ENCODE assay signal across 8 cellular contexts in the genomic region with DNA sequence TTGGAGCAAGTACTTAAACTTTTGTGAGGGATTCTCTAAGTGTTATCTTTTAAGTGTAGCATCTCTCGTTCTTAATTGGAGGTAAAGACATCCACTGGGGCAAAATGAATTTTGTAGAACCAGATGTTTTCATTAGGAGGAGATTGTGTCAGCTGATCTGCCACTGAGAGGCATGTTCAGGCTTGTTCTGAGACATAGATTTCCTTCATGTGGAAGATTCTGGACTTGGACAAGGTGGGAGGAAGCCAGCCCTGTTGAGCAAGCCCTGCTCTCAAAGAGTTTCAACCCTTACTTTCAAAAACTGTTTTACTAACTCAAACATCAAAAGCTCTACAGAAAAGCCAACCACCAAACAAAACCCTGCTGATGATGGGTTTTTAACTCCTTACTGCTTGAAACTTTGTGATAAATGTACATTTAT. TPM values are rescaled to one million over a fixed set of nuclear protein-coding genes. Genes with fewer than 3 reads are reported as not detected.
DNase-seq lines count a peak whose midpoint lies in the region; ATAC-seq and TF ChIP-seq lines count a peak whose summit lies in the region.

No MANE protein-coding gene starts in this region.

- H3K36me3 ChIP-seq in GM23338 (ENCODE audit: insufficient read depth) (no peaks in the 10 kb centered on the region), spleen (peaks cover 0 to 16% (median 0%) of the 10 kb centered on the region in 6 donors), ascending aorta (no peaks in the 10 kb centered on the region)

- POLR2A ChIA-PET in WTC11 (lab: Charles Lee): no interaction called here

- H2AFZ ChIP-seq in GM23338: no peak overlapping the region

- ATAC-seq in GM23338: no peak
- ATAC-seq in WTC11: no peak
- peak; percentile 60 for ATAC-seq in foreskin keratinocyte
- ATAC-seq in HG02870 (IDR thresholded peaks at IDR 0.05; ENCODE audit: unreplicated experiment): no peak

- H3K27me3 Mint-ChIP-seq in GM23338 (ENCODE audit: insufficient read depth, low read depth, poor library complexity): peaks cover 4% of the 10 kb centered on the region
- H3K27me3 Mint-ChIP-seq in WTC11 (ENCODE audit: low read depth): no peaks in the 10 kb centered on the region

- peaks cover 23% of the 10 kb centered on the region for H4K20me1 ChIP-seq in GM23338 (replicated peaks; ENCODE audit: insufficient read depth)

- no peak overlapping the region for H3K4me2 ChIP-seq in GM23338

- H3F3A ChIP-seq in GM23338 (replicated peaks; ENCODE audit: low read depth): no peaks in the 10 kb centered on the region

- H3K9me3 Mint-ChIP-seq in GM23338: no peaks in the 10 kb centered on the region
- H3K9me3 Mint-ChIP-seq in WTC11: peaks cover 6% of the 10 kb centered on the region

- no peaks in the 10 kb centered on the region for H3K9me2 ChIP-seq in GM23338 (ENCODE audit: insufficient read depth)

- TF ChIP-seq CTCF in GM23338 (conservative IDR thresholded peaks at IDR 0.05; ENCODE audit: low read depth in 2 of 2) (no peak), WTC11 (IDR thresholded peaks at IDR 0.05) (no peak), foreskin keratinocyte (conservative IDR thresholded peaks at IDR 0.05) (no peak), spleen (IDR thresholded peaks at IDR 0.05 in 8 of 11, conservative IDR thresholded peaks at IDR 0.05 in 3 of 11) (no peak), ascending aorta (IDR thresholded peaks at IDR 0.05) (no peak)

- H3K36me3 Mint-ChIP-seq in GM23338 (ENCODE audit: low read depth): peaks cover 31% of the 10 kb centered on the region
- peaks cover 19% of the 10 kb centered on the region for H3K36me3 Mint-ChIP-seq in WTC11

- H3K4me3 Mint-ChIP-seq in GM23338: no peak overlapping the region
- H3K4me3 Mint-ChIP-seq in WTC11: no peak overlapping the region

- intact Hi-C loops in spleen (cut with DNase I; ENCODE audit: low total_unique reads): no loop called here
- intact Hi-C loops in ascending aorta (cut with DNase I): no loop called here

- TF ChIP-seq POLR2A in spleen (IDR thresholded peaks at IDR 0.05): no peak

- H3K4me1 ChIP-seq in GM23338 (ENCODE audit: insufficient read depth) (peaks cover 45% of the 10 kb centered on the region), foreskin keratinocyte (peaks cover 41% of the 10 kb centered on the region), spleen (peaks cover 53 to 100% (median 88%) of the 10 kb centered on the region in 6 donors), ascending aorta (peaks cover 3 to 52% of the 10 kb centered on the region in 2 donors)

- H3K27ac Mint-ChIP-seq in GM23338 (peak overlapping the region; percentile 61; the same call in 1 of the 2 replicates), WTC11 (peak overlapping the region; percentile 77)

- no peaks in the 10 kb centered on the region for H3K9me3 ChIP-seq in spleen
- H3K9me3 ChIP-seq in ascending aorta: no peaks in the 10 kb centered on the region

- WGBS in spleen, 5 donors: 51 to 75% (median 60%) methylated on average over 1 of the region's 1 CpG

- H3K4me1 Mint-ChIP-seq in GM23338 (peaks cover 55% of the 10 kb centered on the region), WTC11 (peaks cover 50% of the 10 kb centered on the region)

- H3K79me2 ChIP-seq in GM23338 (replicated peaks; ENCODE audit: insufficient read depth): peaks cover 99% of the 10 kb centered on the region

- H3K4me3 ChIP-seq in GM23338: no peak overlapping the region
- H3K4me3 ChIP-seq in spleen: peak overlapping the region in 2 of 8 donors; percentile 14 to 48
- H3K4me3 ChIP-seq in ascending aorta: no peak overlapping the region

- DNase-seq in GM23338 (ENCODE audit: low spot score) (no peak), WTC11 (ENCODE audit: low spot score) (no peak), foreskin keratinocyte (peak in 1 of 2 donors; percentile 70), spleen (no peak), ascending aorta (ENCODE audit: low spot score in 2 of 2) (no peak), COR-L47 (lab: John Stamatoyannopoulos, UW) (no peak), HuH-7.5 (ENCODE audit: low spot score) (no peak)

- H3K27ac ChIP-seq in GM23338 (ENCODE audit: low read depth): no peak overlapping the region
- peak overlapping the region; percentile 24 for H3K27ac ChIP-seq in foreskin keratinocyte
- peak overlapping the region; percentile 44 to 81 (median 61) for H3K27ac ChIP-seq in spleen
- H3K27ac ChIP-seq in ascending aorta: peak overlapping the region in 1 of 2 donors; percentile 23

- H3K27me3 ChIP-seq in GM23338 (ENCODE audit: insufficient read depth) (peaks cover 5% of the 10 kb centered on the region; the same call in 1 of the 2 replicates), foreskin keratinocyte (no peaks in the 10 kb centered on the region), spleen (replicated peaks in 1 of 7) (no peaks in the 10 kb centered on the region), ascending aorta (no peaks in the 10 kb centered on the region)

- CTCF ChIA-PET in WTC11 (lab: Charles Lee): interaction anchor here (0.7 kb wide), 1 partner anchor 212 kb away, joined by 3 read pairs; no protein-coding TSS in a partner anchor

TF ChIP-seq in GM23338, 12 proteins besides CTCF, POLR2A, EP300 and RAD21 (continues in another document):
- TF ChIP-seq POLR2AphosphoS5 (IDR thresholded peaks at IDR 0.05; ENCODE audit: low read depth): no peak

TF ChIP-seq in WTC11, 78 proteins besides CTCF, POLR2A, EP300 and RAD21:
- no peak for TF ChIP-seq CBFB (CRISPR knock-in tag; IDR thresholded peaks at IDR 0.05; ENCODE audit: low read depth)

RNA-seq across cellular contexts. Expression of gene MAP4K4, which starts 6.5 kb away (rescaled TPM):
- 77.2 and 99.2 TPM in 2 replicates for total RNA-seq in GM23338 (2014; rRNA removed; shearing (Covaris generic))
- 32.2 and 34.6 TPM in 2 replicates for polyA plus RNA-seq in GM23338 (2016; fragmentation: Nextera tagmentation; extraction: Ambion mirVana)
- 82.6 to 112 TPM (median 87.3 TPM) in 3 replicates for total RNA-seq in WTC11 (2021)
- total RNA-seq in foreskin keratinocyte: 99.2 and 107 TPM in 2 replicates
- polyA plus RNA-seq in foreskin keratinocyte: 40.3 and 41.7 TPM in 2 replicates
- total RNA-seq in spleen: 100 to 1,000 TPM in 1 of 7 donors, 10 to 100 TPM in 6; 69.5 to 108 (median 73.1) TPM
- polyA plus RNA-seq in spleen: 10 to 100 TPM; 16.7 to 19.0 (median 17.3) TPM
- total RNA-seq in ascending aorta: 48.0 TPM
